9 cellular contexts compared by ENCODE assay signal in genomic region chr17:80780381-80781187, GRCh38.
DNase-seq lines count a peak whose midpoint lies in the region; ATAC-seq and TF ChIP-seq lines count a peak whose summit lies in the region.
"Had no signal": no experiment of that assay in that cellular context is flagged by ENCODE, and none has a peak within 500 bp of the region (broad histone marks: within the 10 kb centered on the region; RNA-seq: fewer than 3 reads in every experiment).

No MANE protein-coding gene starts in this region.

- peak overlapping the region; percentile 70 for H3K27ac ChIP-seq in psoas muscle

- H3K9me3 Mint-ChIP-seq in activated T-helper 2 cell treated with anti-CD3 and anti-CD28 coated beads, Interferon-gamma antibody, Interleukin-2, Interleukin-4, amounts not matched to agents 10 μg/mL and 5 μg/mL and 100 μg/mL, durations not matched to agents 14 hours and 24 hours and 36 hours, result no peaks in the 10 kb centered on the region

- H3K4me1 Mint-ChIP-seq in activated T-helper 2 cell treated with anti-CD3 and anti-CD28 coated beads, Interferon-gamma antibody, Interleukin-2, Interleukin-4, amounts not matched to agents 10 μg/mL and 5 μg/mL and 100 μg/mL, durations not matched to agents 14 hours and 24 hours and 36 hours (ENCODE audit: low read depth), result peaks cover 72% of the 10 kb centered on the region

- no peak overlapping the region for H3K4me3 ChIP-seq in psoas muscle
- H3K4me3 ChIP-seq: dorsolateral prefrontal cortex had no signal

- H3K36me3 ChIP-seq in psoas muscle (ENCODE audit: insufficient read depth in 1 of 2, low read depth in 1 of 2), result no peaks in the 10 kb centered on the region

- ATAC-seq in GM18505 (IDR thresholded peaks at IDR 0.05; ENCODE audit: unreplicated experiment), result no peak
- ATAC-seq in HG03066 (IDR thresholded peaks at IDR 0.05; ENCODE audit: low read depth, unreplicated experiment), result peak; percentile 64
- ATAC-seq in psoas muscle, result no peak

- intact Hi-C loops in activated T-helper 2 cell treated with anti-CD3 and anti-CD28 coated beads, Interferon-gamma antibody, Interleukin-2, Interleukin-4, amounts not matched to agents 10 μg/mL and 5 μg/mL and 100 μg/mL, durations not matched to agents 14 hours and 24 hours and 36 hours (cut with micrococcal nuclease), result loop anchor here (1.0 kb wide), 1 partner anchor 9 kb away; no protein-coding TSS in a partner anchor
- intact Hi-C loops in psoas muscle (cut with DNase I), result no loop called here

- TF ChIP-seq POLR2A in GM18505 (IDR thresholded peaks at IDR 0.05; ENCODE audit: borderline replicate concordance, extremely low read depth, insufficient read depth, insufficient read length), result peak; percentile 46

- H3K27me3 ChIP-seq in psoas muscle (ENCODE audit: insufficient read depth in 3 of 3, low read length in 2 of 3), result no peaks in the 10 kb centered on the region
- H3K27me3 ChIP-seq: dorsolateral prefrontal cortex had no signal

- DNase-seq in activated T-helper 2 cell treated with anti-CD3 and anti-CD28 coated beads, Interferon-gamma antibody, Interleukin-2, Interleukin-4, amounts not matched to agents 10 μg/mL and 5 μg/mL and 100 μg/mL, durations not matched to agents 14 hours and 24 hours and 36 hours (ENCODE audit: low spot score), result peak; percentile 49
- DNase-seq in psoas muscle (no peak), NCI-H524 treated with DMSO at 0.1 percent for 48 hours (lab: John Stamatoyannopoulos, UW) (no peak), T1000 (lab: John Stamatoyannopoulos, UW) (no peak), SW480 (ENCODE audit: low spot score) (no peak), NCI-H2081 treated with DMSO at 0.1 percent for 48 hours (lab: John Stamatoyannopoulos, UW) (no peak)

- H3K4me1 ChIP-seq in psoas muscle, result peaks cover 30% of the 10 kb centered on the region

- no peak for TF ChIP-seq CTCF in psoas muscle (IDR thresholded peaks at IDR 0.05)

- H3K4me3 Mint-ChIP-seq in activated T-helper 2 cell treated with anti-CD3 and anti-CD28 coated beads, Interferon-gamma antibody, Interleukin-2, Interleukin-4, amounts not matched to agents 10 μg/mL and 5 μg/mL and 100 μg/mL, durations not matched to agents 14 hours and 24 hours and 36 hours (ENCODE audit: low read depth), result peak overlapping the region; percentile 49

- no peaks in the 10 kb centered on the region for H3K9me3 ChIP-seq in psoas muscle

- peaks cover 43% of the 10 kb centered on the region for H3K36me3 Mint-ChIP-seq in activated T-helper 2 cell treated with anti-CD3 and anti-CD28 coated beads, Interferon-gamma antibody, Interleukin-2, Interleukin-4, amounts not matched to agents 10 μg/mL and 5 μg/mL and 100 μg/mL, durations not matched to agents 14 hours and 24 hours and 36 hours (ENCODE audit: low read depth)

- WGBS in psoas muscle, 3 donors, result 70 to 83% (median 72%) methylated on average over 19 of the region's 19 CpGs

- peak overlapping the region; percentile 92 for H3K27ac Mint-ChIP-seq in activated T-helper 2 cell treated with anti-CD3 and anti-CD28 coated beads, Interferon-gamma antibody, Interleukin-2, Interleukin-4, amounts not matched to agents 10 μg/mL and 5 μg/mL and 100 μg/mL, durations not matched to agents 14 hours and 24 hours and 36 hours

- no peaks in the 10 kb centered on the region for H3K27me3 Mint-ChIP-seq in activated T-helper 2 cell treated with anti-CD3 and anti-CD28 coated beads, Interferon-gamma antibody, Interleukin-2, Interleukin-4, amounts not matched to agents 10 μg/mL and 5 μg/mL and 100 μg/mL, durations not matched to agents 14 hours and 24 hours and 36 hours (ENCODE audit: low read depth)
